In the genomic region with DNA sequence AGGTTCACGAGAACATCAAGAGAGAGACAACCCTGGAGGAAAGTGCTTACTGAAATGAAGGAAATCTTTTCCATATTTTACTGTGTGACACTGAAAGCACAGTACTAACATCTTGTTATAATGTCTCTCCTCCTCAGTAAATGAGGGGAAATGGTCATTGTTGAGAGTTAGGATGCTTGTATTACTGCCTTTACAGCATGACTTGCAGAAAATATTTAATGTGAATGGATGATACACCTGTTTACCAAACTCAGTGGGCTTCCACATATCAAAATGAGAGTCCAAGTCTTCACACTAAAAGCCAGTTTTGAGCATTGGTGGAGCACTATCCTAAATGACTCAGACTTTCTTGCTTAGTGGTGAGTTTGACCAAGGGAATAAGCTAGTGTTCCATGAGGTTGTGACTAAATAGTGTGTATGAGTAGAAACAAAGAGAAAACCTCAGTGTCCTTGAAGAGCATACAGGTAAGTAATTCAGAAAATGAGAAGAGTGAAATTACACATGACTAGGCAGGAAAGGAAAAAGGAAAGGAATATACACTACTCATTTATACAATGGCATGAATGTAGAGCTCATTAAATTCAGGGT, we compare ENCODE assay signal across 13 cellular contexts.
DNase-seq lines count a peak whose midpoint lies in the region; ATAC-seq, FAIRE-seq and TF ChIP-seq lines count a peak whose summit lies in the region.
"Had no signal": no experiment of that assay in that cellular context is flagged by ENCODE, and none has a peak within 500 bp of the region (broad histone marks: within the 10 kb centered on the region; RNA-seq: fewer than 3 reads in every experiment).

No MANE protein-coding gene starts in this region.

- no peak overlapping the region for H2AK9ac ChIP-seq in IMR-90 (replicated peaks; ENCODE audit: low read depth, low read length, poor library complexity)

- H3K36me3 ChIP-seq in IMR-90 (ENCODE audit: control insufficient read depth, insufficient read depth, low read length) (no peaks in the 10 kb centered on the region), bronchial epithelial cell (ENCODE audit: control insufficient read depth, insufficient read depth, low read length) (no peaks in the 10 kb centered on the region)
- H3K36me3 ChIP-seq in CD4-positive, alpha-beta memory T cell (ENCODE audit: insufficient read depth, low read length): no peaks in the 10 kb centered on the region

- no TSS peak for BruUV-seq in IMR-90 (replicated peaks; lab: Mats Ljungman, UMichigan)

- no peak overlapping the region for H3K9ac ChIP-seq in IMR-90 (ENCODE audit: low read depth, low read length)

- FAIRE-seq in bronchial epithelial cell (lab: Jason Lieb, UNC): no peak

- H3K36me3 Mint-ChIP-seq in activated naive CD8-positive, alpha-beta T cell treated with anti-CD3 and anti-CD28 coated beads, Interleukin-2, amount 50 U/mL, for 24 hours (ENCODE audit: low read depth): no peaks in the 10 kb centered on the region
- no peaks in the 10 kb centered on the region for H3K36me3 Mint-ChIP-seq in activated naive CD8-positive, alpha-beta T cell treated with anti-CD3 and anti-CD28 coated beads for 36 hours
- no peaks in the 10 kb centered on the region for H3K36me3 Mint-ChIP-seq in CD4-positive, alpha-beta memory T cell
- H3K36me3 Mint-ChIP-seq: CD14-positive monocyte; CD8-positive, alpha-beta memory T cell had no signal

- H4K5ac ChIP-seq in IMR-90 (ENCODE audit: low read depth, low read length): no peak overlapping the region

- H3K4me3 Mint-ChIP-seq in activated naive CD8-positive, alpha-beta T cell treated with anti-CD3 and anti-CD28 coated beads, Interleukin-2, amount 50 U/mL, for 24 hours: no peak overlapping the region
- H3K4me3 Mint-ChIP-seq in activated naive CD8-positive, alpha-beta T cell treated with anti-CD3 and anti-CD28 coated beads for 36 hours: no peak overlapping the region
- H3K4me3 Mint-ChIP-seq in stimulated activated naive CD8-positive, alpha-beta T cell treated with anti-CD3 and anti-CD28 coated beads, Interleukin-15, amount 100 ng/mL, for 72 hours: no peak overlapping the region
- no peak overlapping the region for H3K4me3 Mint-ChIP-seq in CD4-positive, alpha-beta memory T cell
- H3K4me3 Mint-ChIP-seq: CD14-positive monocyte; CD8-positive, alpha-beta memory T cell had no signal

- DNase-seq in activated naive CD8-positive, alpha-beta T cell treated with anti-CD3 and anti-CD28 coated beads, Interleukin-2, amount 50 U/mL, for 24 hours: no peak
- DNase-seq in activated naive CD8-positive, alpha-beta T cell treated with anti-CD3 and anti-CD28 coated beads for 36 hours: no peak
- DNase-seq in IMR-90 (no peak), bronchial epithelial cell (ENCODE audit: low read depth) (peak; percentile 12)
- no peak for DNase-seq in stimulated activated naive CD8-positive, alpha-beta T cell treated with anti-CD3 and anti-CD28 coated beads, Interleukin-15, amount 100 ng/mL, for 72 hours
- no peak for DNase-seq in CD4-positive, alpha-beta memory T cell
- no peak for DNase-seq in activated effector memory CD4-positive, alpha-beta T cell treated with anti-CD3 and anti-CD28 coated beads, Interleukin-2, amount 50 U/mL, for 16 hours
- DNase-seq: Caco-2; CD8-positive, alpha-beta memory T cell; DMS53; GF-D8 had no signal

- no peak overlapping the region for H2AFZ ChIP-seq in IMR-90 (replicated peaks; ENCODE audit: low read length, poor library complexity)

- intact Hi-C loops in IMR-90 (cut with micrococcal nuclease): no loop called here
- intact Hi-C loops in CD4-positive, alpha-beta memory T cell (cut with micrococcal nuclease): no loop called here

- in situ Hi-C loops in IMR-90 (cut with MboI; ENCODE audit: low sequenced_read_pairs): no loop called here

- no peak overlapping the region for H3K27ac Mint-ChIP-seq in activated naive CD8-positive, alpha-beta T cell treated with anti-CD3 and anti-CD28 coated beads, Interleukin-2, amount 50 U/mL, for 24 hours
- no peak overlapping the region for H3K27ac Mint-ChIP-seq in activated naive CD8-positive, alpha-beta T cell treated with anti-CD3 and anti-CD28 coated beads for 36 hours
- no peak overlapping the region for H3K27ac Mint-ChIP-seq in stimulated activated naive CD8-positive, alpha-beta T cell treated with anti-CD3 and anti-CD28 coated beads, Interleukin-15, amount 100 ng/mL, for 72 hours
- H3K27ac Mint-ChIP-seq in CD4-positive, alpha-beta memory T cell: no peak overlapping the region
- H3K27ac Mint-ChIP-seq: CD14-positive monocyte; CD8-positive, alpha-beta memory T cell had no signal

- WGBS in IMR-90 (ENCODE audit: extremely low coverage in 2 of 2, insufficient read length in 1 of 2), 2 experiments: no CpG with 5 or more reads among the region's 1 CpG

- H3K27me3 ChIP-seq in IMR-90 (ENCODE audit: control insufficient read depth, insufficient read depth, low read length) (no peaks in the 10 kb centered on the region), bronchial epithelial cell (ENCODE audit: control insufficient read depth, insufficient read depth, low read length) (no peaks in the 10 kb centered on the region)
- no peaks in the 10 kb centered on the region for H3K27me3 ChIP-seq in CD4-positive, alpha-beta memory T cell (ENCODE audit: insufficient read depth, low read length)

- TF ChIP-seq CTCF in IMR-90 (conservative IDR thresholded peaks at IDR 0.05; ENCODE audit: low read depth, low read length): no peak
- no peak for TF ChIP-seq CTCF in bronchial epithelial cell (IDR thresholded peaks at IDR 0.05; ENCODE audit: insufficient read depth, low read length, severe bottlenecking)

- dilution Hi-C loops in IMR-90 (cut with HindIII; ENCODE audit: low sequenced_read_pairs, unreplicated experiment): no loop called here

- no peak overlapping the region for H2BK5ac ChIP-seq in IMR-90 (ENCODE audit: low read depth, low read length, poor library complexity, severe bottlenecking)

- H2BK120ac ChIP-seq in IMR-90 (ENCODE audit: low read depth, low read length): no peak overlapping the region

- no peak overlapping the region for H3K27ac ChIP-seq in IMR-90 (ENCODE audit: insufficient read depth, low read length)
- H3K27ac ChIP-seq in CD4-positive, alpha-beta memory T cell (ENCODE audit: low read depth, low read length): no peak overlapping the region

- peaks cover 2% of the 10 kb centered on the region for H3K27me3 Mint-ChIP-seq in activated naive CD8-positive, alpha-beta T cell treated with anti-CD3 and anti-CD28 coated beads, Interleukin-2, amount 50 U/mL, for 24 hours
- H3K27me3 Mint-ChIP-seq in activated naive CD8-positive, alpha-beta T cell treated with anti-CD3 and anti-CD28 coated beads for 36 hours: no peaks in the 10 kb centered on the region
- H3K27me3 Mint-ChIP-seq in stimulated activated naive CD8-positive, alpha-beta T cell treated with anti-CD3 and anti-CD28 coated beads, Interleukin-15, amount 100 ng/mL, for 72 hours: no peaks in the 10 kb centered on the region
- no peaks in the 10 kb centered on the region for H3K27me3 Mint-ChIP-seq in CD4-positive, alpha-beta memory T cell
- H3K27me3 Mint-ChIP-seq: CD8-positive, alpha-beta memory T cell had no signal

- H2BK15ac ChIP-seq in IMR-90 (ENCODE audit: low read depth, low read length): no peak overlapping the region

- CTCF ChIA-PET in IMR-90 (lab: Yijun Ruan, JAX): no interaction called here
- CTCF ChIA-PET in CD4-positive, alpha-beta memory T cell (lab: Charles Lee; ENCODE audit: partially characterized antibody): no interaction called here

- peaks cover 2% of the 10 kb centered on the region; the same call in 1 of the 2 replicates for H3K9me3 ChIP-seq in IMR-90 (ENCODE audit: control insufficient read depth, insufficient read depth, low read length)
- H3K9me3 ChIP-seq in CD4-positive, alpha-beta memory T cell (ENCODE audit: control insufficient read depth in 1 of 2, low read length in 2 of 2): no peaks in the 10 kb centered on the region
- H3K9me3 ChIP-seq: Caco-2 had no signal

- H3K4me1 Mint-ChIP-seq in activated naive CD8-positive, alpha-beta T cell treated with anti-CD3 and anti-CD28 coated beads, Interleukin-2, amount 50 U/mL, for 24 hours: peaks cover 10% of the 10 kb centered on the region
- H3K4me1 Mint-ChIP-seq in activated naive CD8-positive, alpha-beta T cell treated with anti-CD3 and anti-CD28 coated beads for 36 hours: peaks cover 8% of the 10 kb centered on the region
- H3K4me1 Mint-ChIP-seq in stimulated activated naive CD8-positive, alpha-beta T cell treated with anti-CD3 and anti-CD28 coated beads, Interleukin-15, amount 100 ng/mL, for 72 hours: peaks cover 10% of the 10 kb centered on the region
- H3K4me1 Mint-ChIP-seq in CD4-positive, alpha-beta memory T cell: peaks cover 0 to 4% (median under 1%) of the 10 kb centered on the region in 4 donors
- H3K4me1 Mint-ChIP-seq: CD14-positive monocyte; CD8-positive, alpha-beta memory T cell had no signal

- no peak overlapping the region for H3K56ac ChIP-seq in IMR-90 (ENCODE audit: extremely low read depth, insufficient read depth, low read length)

- H3K18ac ChIP-seq in IMR-90 (ENCODE audit: low read depth, low read length): no peak overlapping the region

- H3K4ac ChIP-seq in IMR-90 (ENCODE audit: low read depth, low read length): no peak overlapping the region

- H3K9me3 Mint-ChIP-seq in activated naive CD8-positive, alpha-beta T cell treated with anti-CD3 and anti-CD28 coated beads, Interleukin-2, amount 50 U/mL, for 24 hours: peaks cover 3% of the 10 kb centered on the region
- no peaks in the 10 kb centered on the region for H3K9me3 Mint-ChIP-seq in activated naive CD8-positive, alpha-beta T cell treated with anti-CD3 and anti-CD28 coated beads for 36 hours
- H3K9me3 Mint-ChIP-seq in stimulated activated naive CD8-positive, alpha-beta T cell treated with anti-CD3 and anti-CD28 coated beads, Interleukin-15, amount 100 ng/mL, for 72 hours: no peaks in the 10 kb centered on the region
- H3K9me3 Mint-ChIP-seq in CD4-positive, alpha-beta memory T cell: peaks cover 0 to 7% (median 2%) of the 10 kb centered on the region in 8 donors

- no peak overlapping the region for H2BK20ac ChIP-seq in IMR-90 (ENCODE audit: low read depth, low read length)

- no peak overlapping the region for H4K91ac ChIP-seq in IMR-90 (ENCODE audit: insufficient read depth, low read depth, low read length)

- H4K20me1 ChIP-seq in IMR-90 (ENCODE audit: insufficient read depth, low read length): no peaks in the 10 kb centered on the region

- POLR2A ChIA-PET in IMR-90 (lab: Charles Lee; ENCODE audit: unreplicated experiment): no interaction called here
- POLR2A ChIA-PET in CD4-positive, alpha-beta memory T cell (lab: Charles Lee; ENCODE audit: partially characterized antibody): no interaction called here

- no peak overlapping the region for H4K8ac ChIP-seq in IMR-90 (ENCODE audit: low read depth in 2 of 2, low read length in 2 of 2)

- no peaks in the 10 kb centered on the region for H3K9me1 ChIP-seq in IMR-90 (ENCODE audit: insufficient read depth, low read length)

- no peak for TF ChIP-seq RAD21 in IMR-90 (IDR thresholded peaks at IDR 0.05; ENCODE audit: low read length)

- no peak overlapping the region for H2AK5ac ChIP-seq in IMR-90 (ENCODE audit: low read depth, low read length)

- H3K23ac ChIP-seq in IMR-90 (ENCODE audit: low read depth, low read length): no peak overlapping the region

- H3K4me3 ChIP-seq in IMR-90 (ENCODE audit: insufficient read depth, low read depth, low read length): no peak overlapping the region
- no peak overlapping the region for H3K4me3 ChIP-seq in bronchial epithelial cell (ENCODE audit: low read depth, low read length)
- no peak overlapping the region for H3K4me3 ChIP-seq in CD4-positive, alpha-beta memory T cell (ENCODE audit: low read length in 2 of 2)

- H3K4me1 ChIP-seq in IMR-90 (ENCODE audit: control insufficient read depth, insufficient read depth, low read length): no peaks in the 10 kb centered on the region
- H3K4me1 ChIP-seq in CD4-positive, alpha-beta memory T cell (ENCODE audit: insufficient read depth, low read length): no peaks in the 10 kb centered on the region
- H3K4me1 ChIP-seq: Caco-2 had no signal

- H3K4me2 ChIP-seq in IMR-90 (ENCODE audit: low read depth, low read length): no peak overlapping the region

- peak; percentile 28 for ATAC-seq in activated naive CD8-positive, alpha-beta T cell treated with anti-CD3 and anti-CD28 coated beads, Interleukin-2, amount 50 U/mL, for 24 hours
- ATAC-seq in IMR-90 (ENCODE audit: low read depth): no peak
- ATAC-seq in stimulated activated naive CD8-positive, alpha-beta T cell treated with anti-CD3 and anti-CD28 coated beads, Interleukin-15, amount 100 ng/mL, for 72 hours: peak; percentile 60
- ATAC-seq: HCT116 had no signal

- no peak for TF ChIP-seq POLR2A in IMR-90 (IDR thresholded peaks at IDR 0.05; ENCODE audit: low read depth, low read length)

- H3K14ac ChIP-seq in IMR-90 (replicated peaks; ENCODE audit: low read depth, low read length): no peak overlapping the region

- no peaks in the 10 kb centered on the region for H3K79me1 ChIP-seq in IMR-90 (ENCODE audit: low read depth in 1 of 2, low read length in 2 of 2)
